ENCODE assay signal across 6 cellular contexts in genomic region chr1:152153996-152154395, GRCh38. TPM values are rescaled to one million over a fixed set of nuclear protein-coding genes. Genes with fewer than 3 reads are reported as not detected.
"Had no signal": no experiment of that assay in that cellular context is flagged by ENCODE, and none has a peak within 500 bp of the region (broad histone marks: within the 10 kb centered on the region; RNA-seq: fewer than 3 reads in every experiment).

No MANE protein-coding gene starts in this region.

- H3K27ac Mint-ChIP-seq: GM23338, H9 had no signal

- ATAC-seq: GM23338 had no signal

- H3K4me1 Mint-ChIP-seq: GM23338, H9 had no signal

- DNase-seq: H9, HCEC 1CT, IMR-90 had no signal

- H3K4me3 Mint-ChIP-seq: GM23338, H9 had no signal

RNA-seq across cellular contexts. Expression of gene RPTN, which starts 5.0 kb away (rescaled TPM):
- total RNA-seq: GM23338, H1, H9, HT-29, IMR-90 had no signal

RNA-seq across cellular contexts. Expression of gene TCHH, which starts 38.8 kb away (rescaled TPM):
- total RNA-seq: H9, HT-29, IMR-90 had no signal
